In the genomic region with DNA sequence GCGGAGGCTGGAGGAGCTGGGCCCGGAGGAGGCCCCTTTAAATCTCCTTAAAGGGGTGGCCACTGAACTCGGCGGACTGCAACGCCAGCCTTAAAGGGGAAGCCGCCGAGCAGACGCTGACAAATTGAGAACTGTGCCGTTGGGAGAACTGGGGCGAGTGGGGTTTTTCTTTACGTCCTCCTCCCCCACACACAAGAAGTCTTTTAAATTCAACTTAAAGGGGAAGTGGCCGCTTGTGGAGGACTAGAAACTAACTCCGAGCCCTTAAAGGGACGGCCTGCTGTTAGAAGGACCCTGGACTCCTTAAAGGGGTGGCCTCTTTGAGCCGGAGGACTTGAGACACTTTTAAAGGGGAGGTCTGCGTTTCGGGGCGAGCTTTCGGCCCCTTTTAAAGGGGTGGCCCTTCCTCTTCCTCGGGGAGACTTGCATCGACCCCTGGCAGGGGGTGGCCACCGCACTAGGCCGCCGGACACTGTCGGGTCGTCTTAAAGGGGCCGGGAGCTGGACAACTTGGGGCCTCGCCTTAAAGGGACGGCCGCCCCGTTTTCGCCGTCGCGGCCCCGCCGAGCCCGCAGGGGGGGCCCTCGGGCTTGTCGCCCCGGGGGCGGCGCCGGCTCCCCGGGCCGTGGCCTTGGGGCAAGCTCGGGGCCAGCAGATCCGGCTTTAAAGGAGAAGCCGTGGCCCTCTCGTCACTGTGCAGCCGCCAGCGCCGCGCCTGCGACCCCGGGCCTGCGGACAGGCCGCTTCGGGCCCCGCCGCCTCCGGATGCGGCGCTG, we compare ENCODE assay signal across 8 cellular contexts.
DNase-seq lines count a peak whose midpoint lies in the region; ATAC-seq and TF ChIP-seq lines count a peak whose summit lies in the region.

No MANE protein-coding gene starts in this region.

- H3K27ac Mint-ChIP-seq in activated naive CD8-positive, alpha-beta T cell: peak overlapping the region; percentile 99

- H3K4me3 Mint-ChIP-seq in activated naive CD8-positive, alpha-beta T cell: peak overlapping the region; percentile 97

- H3K27me3 Mint-ChIP-seq in activated naive CD8-positive, alpha-beta T cell: no peaks in the 10 kb centered on the region

- no peaks in the 10 kb centered on the region for H3K9me3 ChIP-seq in neutrophil

- H3K27me3 ChIP-seq in neutrophil: no peaks in the 10 kb centered on the region

- H3K36me3 ChIP-seq in neutrophil: peaks cover 73% of the 10 kb centered on the region

- TF ChIP-seq CTCF in neutrophil (IDR thresholded peaks at IDR 0.05): no peak

- peaks cover 21% of the 10 kb centered on the region for H3K36me3 Mint-ChIP-seq in activated naive CD8-positive, alpha-beta T cell

- peak; percentile 94 for DNase-seq in DMS79 (lab: John Stamatoyannopoulos, UW)
- peak; percentile 88 for DNase-seq in NCI-H748 treated with DMSO at 0.1 percent for 48 hours (lab: John Stamatoyannopoulos, UW)
- DNase-seq in glomerular visceral epithelial cell (ENCODE audit: extremely low spot score): peak; percentile 97
- no peak for DNase-seq in HCEC 1CT

- H3K4me3 ChIP-seq in neutrophil (ENCODE audit: low read depth in 1 of 2, low read length in 1 of 2): peak overlapping the region; percentile 90 to 97

- peaks cover 44% of the 10 kb centered on the region for H3K4me1 Mint-ChIP-seq in activated naive CD8-positive, alpha-beta T cell (ENCODE audit: low read depth)

- peak overlapping the region; percentile 97 for H3K27ac ChIP-seq in neutrophil

- H3K9me3 Mint-ChIP-seq in activated naive CD8-positive, alpha-beta T cell (ENCODE audit: low read depth): no peaks in the 10 kb centered on the region

- H3K4me1 ChIP-seq in neutrophil (ENCODE audit: control insufficient read depth in 1 of 2, insufficient read depth in 1 of 2, low read depth in 1 of 2, low read length in 1 of 2): peaks cover 45 to 49% of the 10 kb centered on the region in 2 experiments

- peak; percentile 37 for ATAC-seq in GM19395 (IDR thresholded peaks at IDR 0.05; ENCODE audit: unreplicated experiment)
- ATAC-seq in HG03520 (IDR thresholded peaks at IDR 0.05; ENCODE audit: unreplicated experiment): peak; percentile 23
